Comparison of ENCODE assay signal across 8 cellular contexts in the genomic region with DNA sequence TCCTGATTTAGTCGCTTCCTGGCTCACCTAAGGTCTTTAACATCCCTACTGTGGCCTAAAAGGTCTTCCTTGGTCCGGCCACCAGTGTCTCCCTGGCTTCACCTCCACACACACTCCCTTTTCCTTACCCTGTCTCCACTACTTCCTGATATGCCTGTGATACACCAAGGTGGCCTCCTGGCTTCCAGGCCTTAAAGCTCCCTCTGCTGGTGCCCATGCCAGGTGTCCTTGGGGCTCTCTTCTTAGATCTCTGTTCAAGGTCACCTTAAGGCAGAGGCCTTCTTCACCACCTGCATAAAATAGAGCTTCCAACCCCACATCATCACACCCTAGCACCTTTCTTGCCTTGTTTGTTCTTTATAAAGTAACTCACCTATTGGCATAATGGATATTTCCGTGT.
A peak's percentile ranks its signal among the peaks of the same experiment; 100 is the strongest.
DNase-seq lines count a peak whose midpoint lies in the region; ATAC-seq and TF ChIP-seq lines count a peak whose summit lies in the region.

No MANE protein-coding gene starts in this region.

- no peaks in the 10 kb centered on the region for H3K79me2 ChIP-seq in PC-9 (ENCODE audit: low read depth)

- H3K27me3 ChIP-seq in Caco-2 (replicated peaks; ENCODE audit: control insufficient read depth, insufficient read depth, low read length) (no peaks in the 10 kb centered on the region), PC-9 (ENCODE audit: insufficient read depth, low read depth) (no peaks in the 10 kb centered on the region)

- H3K4me1 ChIP-seq in Caco-2 (no peaks in the 10 kb centered on the region), PC-9 (replicated peaks; ENCODE audit: insufficient read depth) (no peaks in the 10 kb centered on the region)

- no peak overlapping the region for H3K4me3 Mint-ChIP-seq in Caco-2 (ENCODE audit: unreplicated experiment)
- no peak overlapping the region for H3K4me3 Mint-ChIP-seq in stimulated activated effector memory CD8-positive, alpha-beta T cell treated with anti-CD3 and anti-CD28 coated beads, Interleukin-12 subunit alpha, Interleukin-12 subunit beta, amount 100 ng/mL, for 72 hours

- H3K4me3 ChIP-seq in Caco-2 (ENCODE audit: low read depth, low read length) (no peak overlapping the region), PC-9 (no peak overlapping the region)

- H3K4me2 ChIP-seq in PC-9 = no peak overlapping the region

- intact Hi-C loops in Caco-2 (cut with micrococcal nuclease; ENCODE audit: unreplicated experiment) = loop anchor here (1.0 kb wide), 1 partner anchor 291 kb away; no protein-coding TSS in a partner anchor
- intact Hi-C loops in PC-9 (cut with micrococcal nuclease; ENCODE audit: unreplicated experiment) = no loop called here

- CTCF ChIA-PET in Caco-2 (lab: Charles Lee) = no interaction called here
- CTCF ChIA-PET in PC-9 (lab: Charles Lee) = no interaction called here

- TF ChIP-seq CTCF in Caco-2 (IDR thresholded peaks at IDR 0.05; ENCODE audit: insufficient read depth in 1 of 2, low read depth in 1 of 2, low read length in 1 of 2, severe bottlenecking in 1 of 2, unreplicated experiment in 1 of 2) (peak; percentile 38 to 45), PC-9 (conservative IDR thresholded peaks at IDR 0.05) (peak; percentile 45; the same call in 1 of the 2 replicates)

- ATAC-seq in HG02798 (IDR thresholded peaks at IDR 0.05; ENCODE audit: poor library complexity, unreplicated experiment) = no peak
- ATAC-seq in stimulated activated effector memory CD8-positive, alpha-beta T cell treated with anti-CD3 and anti-CD28 coated beads, Interleukin-12 subunit alpha, Interleukin-12 subunit beta, amount 100 ng/mL, for 72 hours = no peak

- H3F3A ChIP-seq in PC-9 (ENCODE audit: insufficient read depth, low read depth) = no peaks in the 10 kb centered on the region

- H2AFZ ChIP-seq in PC-9 = no peak overlapping the region

- no peaks in the 10 kb centered on the region for H3K9me2 ChIP-seq in PC-9 (ENCODE audit: insufficient read depth)

- H3K9me3 Mint-ChIP-seq in Caco-2 (ENCODE audit: unreplicated experiment) = no peaks in the 10 kb centered on the region
- H3K9me3 Mint-ChIP-seq in stimulated activated effector memory CD8-positive, alpha-beta T cell treated with anti-CD3 and anti-CD28 coated beads, Interleukin-12 subunit alpha, Interleukin-12 subunit beta, amount 100 ng/mL, for 72 hours = peaks cover 5% of the 10 kb centered on the region

- BruUV-seq in Caco-2 (replicated peaks; lab: Mats Ljungman, UMichigan) = no TSS peak
- no TSS peak for BruUV-seq in PC-9 (replicated peaks; lab: Mats Ljungman, UMichigan)

- H3K36me3 ChIP-seq in Caco-2 (ENCODE audit: control insufficient read depth, insufficient read depth, low read length) (no peaks in the 10 kb centered on the region), PC-9 (ENCODE audit: low read depth) (no peaks in the 10 kb centered on the region)

- H3K9me3 ChIP-seq in Caco-2 = no peaks in the 10 kb centered on the region
- no peaks in the 10 kb centered on the region for H3K9me3 ChIP-seq in PC-9 (ENCODE audit: insufficient read depth, low read depth)

- no peak overlapping the region for H3K27ac ChIP-seq in PC-9

- POLR2A ChIA-PET in Caco-2 (lab: Charles Lee) = no interaction called here
- POLR2A ChIA-PET in PC-9 (lab: Charles Lee; ENCODE audit: unreplicated experiment) = no interaction called here

- H3K27ac Mint-ChIP-seq in Caco-2 (ENCODE audit: unreplicated experiment) = no peak overlapping the region
- no peak overlapping the region for H3K27ac Mint-ChIP-seq in stimulated activated effector memory CD8-positive, alpha-beta T cell treated with anti-CD3 and anti-CD28 coated beads, Interleukin-12 subunit alpha, Interleukin-12 subunit beta, amount 100 ng/mL, for 72 hours

- H3K36me3 Mint-ChIP-seq in Caco-2 (ENCODE audit: insufficient read depth, unreplicated experiment) = no peaks in the 10 kb centered on the region
- H3K36me3 Mint-ChIP-seq in stimulated activated effector memory CD8-positive, alpha-beta T cell treated with anti-CD3 and anti-CD28 coated beads, Interleukin-12 subunit alpha, Interleukin-12 subunit beta, amount 100 ng/mL, for 72 hours = no peaks in the 10 kb centered on the region

- H3K4me1 Mint-ChIP-seq in Caco-2 (ENCODE audit: low read depth, unreplicated experiment) = no peaks in the 10 kb centered on the region
- H3K4me1 Mint-ChIP-seq in stimulated activated effector memory CD8-positive, alpha-beta T cell treated with anti-CD3 and anti-CD28 coated beads, Interleukin-12 subunit alpha, Interleukin-12 subunit beta, amount 100 ng/mL, for 72 hours = no peaks in the 10 kb centered on the region

- H4K20me1 ChIP-seq in PC-9 (ENCODE audit: insufficient read depth) = 0 out of 2 replicates have a peak, but pooled peaks cover 5% of the 10 kb centered on the region

- H3K27me3 Mint-ChIP-seq in Caco-2 (ENCODE audit: insufficient read depth, unreplicated experiment) = peaks cover 7% of the 10 kb centered on the region

- peak; percentile 40 to 50 for DNase-seq in Caco-2
- DNase-seq in HT1080 (ENCODE audit: low read depth) = peak; percentile 57
- DNase-seq in PC-9 = peak; percentile 0 to 41
- DNase-seq in iPS DF 19.7 (ENCODE audit: low read depth, low spot score) = peak; percentile 30
- DNase-seq in germinal center (ENCODE audit: low spot score) = no peak
- DNase-seq in stimulated activated CD4-positive, alpha-beta T cell treated with anti-CD3 and anti-CD28 coated beads, Interleukin-12 subunit alpha, Interleukin-12 subunit beta, amount 100 ng/mL, for 4 hours = no peak
- DNase-seq in stimulated activated effector memory CD8-positive, alpha-beta T cell treated with anti-CD3 and anti-CD28 coated beads, Interleukin-12 subunit alpha, Interleukin-12 subunit beta, amount 100 ng/mL, for 72 hours (ENCODE audit: low spot score in 2 of 2) = no peak

Comparison
In these comparisons a context has a peak if more than half of its experiments do, and no peak if none do; other contexts are left out.
1. DNase-seq: peak in Caco-2 (2 of 2), HT1080 (single experiment), PC-9 (2 of 2) and iPS DF 19.7 (single experiment); none in germinal center (single experiment), stimulated activated CD4-positive, alpha-beta T cell treated with anti-CD3 and anti-CD28 coated beads, Interleukin-12 subunit alpha, Interleukin-12 subunit beta, amount 100 ng/mL, for 4 hours (single experiment) and stimulated activated effector memory CD8-positive, alpha-beta T cell treated with anti-CD3 and anti-CD28 coated beads, Interleukin-12 subunit alpha, Interleukin-12 subunit beta, amount 100 ng/mL, for 72 hours (0 of 2).